1 cellular context compared by ENCODE assay signal in genomic region chr12:27573972-27574371, GRCh38.
TF ChIP-seq lines count a peak whose summit lies in the region.

No MANE protein-coding gene starts in this region.

TF ChIP-seq in HCT116, 20 proteins besides CTCF, POLR2A, EP300 and RAD21:
- TF ChIP-seq ZBTB33 (IDR thresholded peaks at IDR 0.05; ENCODE audit: extremely low read depth, insufficient replicate concordance, low read length) (no peak), CBX3 (IDR thresholded peaks at IDR 0.05; ENCODE audit: low read depth) (no peak), ELF1 (IDR thresholded peaks at IDR 0.05; ENCODE audit: borderline replicate concordance, low read depth) (0 out of 2 replicates have a peak, but pooled peaks have one; percentile 9), SP1 (IDR thresholded peaks at IDR 0.05; ENCODE audit: low read depth) (peak; percentile 50), FOSL1 (IDR thresholded peaks at IDR 0.05; ENCODE audit: low read depth) (peak; percentile 55; the same call in 1 of the 2 replicates), EZH2 (IDR thresholded peaks at IDR 0.05) (no peak), JUND (IDR thresholded peaks at IDR 0.05) (peak; percentile 64), SRF (IDR thresholded peaks at IDR 0.05; ENCODE audit: low read depth) (0 out of 2 replicates have a peak, but pooled peaks have one; percentile 28), CEBPB (IDR thresholded peaks at IDR 0.05; ENCODE audit: low read depth) (no peak; the same call in 1 of the 2 replicates), ZFX (IDR thresholded peaks at IDR 0.05) (no peak), MAX (IDR thresholded peaks at IDR 0.05) (peak; percentile 43; the same call in 1 of the 2 replicates), TCF7L2 (IDR thresholded peaks at IDR 0.05; ENCODE audit: borderline replicate concordance, extremely low read depth, insufficient read depth, insufficient read length) (peak; percentile 31)
